ENCODE assay signal across 26 cellular contexts in the genomic region with DNA sequence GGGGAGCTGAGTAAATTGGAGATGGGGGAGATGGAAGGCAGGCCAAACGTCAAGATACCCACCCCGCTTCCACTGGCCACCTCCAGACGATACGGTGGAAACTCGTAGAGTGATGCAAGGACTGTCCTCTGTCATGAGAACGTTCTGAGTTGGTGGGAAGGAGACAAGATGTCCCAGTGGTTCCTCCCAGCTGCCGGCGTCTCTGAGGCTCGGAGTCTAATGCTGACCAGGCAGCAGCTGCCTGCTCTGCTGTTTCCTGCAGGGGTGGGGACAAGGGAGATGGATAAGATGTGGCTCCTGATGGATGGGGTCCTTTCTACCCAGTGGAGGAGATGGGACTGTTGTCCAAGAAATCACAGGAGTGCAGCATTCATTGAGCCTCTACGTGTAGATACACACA. TPM values are rescaled to one million over a fixed set of nuclear protein-coding genes. Genes with fewer than 3 reads are reported as not detected.
"Had no signal": no experiment of that assay in that cellular context is flagged by ENCODE, and none has a peak within 500 bp of the region (broad histone marks: within the 10 kb centered on the region; RNA-seq: fewer than 3 reads in every experiment).

No MANE protein-coding gene starts in this region.

- H3K4me1 ChIP-seq: ascending aorta, breast epithelium had no signal

- DNase-seq: activated CD4-positive, alpha-beta T cell treated with anti-CD3 and anti-CD28 coated beads for 36 hours; activated CD4-positive, alpha-beta T cell treated with anti-CD3 and anti-CD28 coated beads, Interleukin-2, amount 10 ng/mL, durations not matched to agents 7 days and 5 days; activated CD4-positive, alpha-beta T cell treated with anti-CD3 and anti-CD28 coated beads, Interleukin-2, amount 50 U/mL, for 48 hours; activated CD8-positive, alpha-beta T cell treated with anti-CD3 and anti-CD28 coated beads, Interleukin-2, amount 10 ng/mL, durations not matched to agents 7 days and 5 days; activated gamma-delta T cell; activated naive CD4-positive, alpha-beta T cell treated with Interleukin-2 at 50 U/mL for 16 hours; activated naive CD8-positive, alpha-beta T cell treated with anti-CD3 and anti-CD28 coated beads, Interleukin-2, amount 10 ng/mL, durations not matched to agents 7 days and 5 days; activated T-cell treated with anti-CD3 and anti-CD28 coated beads, Interleukin-2, amount 50 U/mL, for 24 hours; amygdala; NCI-H1092 treated with DMSO at 0.1 percent for 48 hours; NCI-H1417; NCI-H146; NCI-H187; NCI-H2029 treated with DMSO at 0.1 percent for 48 hours; NCI-H2107; NCI-H2171; NCI-H69; PC-9; SIG-M5; T1000 had no signal

- H3K27me3 ChIP-seq: ascending aorta, breast epithelium had no signal

- H3K9me3 ChIP-seq: ascending aorta, breast epithelium had no signal

- FAIRE-seq: K562, RCC 7860 had no signal

- H3K27ac ChIP-seq: ascending aorta, breast epithelium, PC-9, RWPE1 had no signal

- H2AFZ ChIP-seq: PC-9 had no signal

- H3K4me2 ChIP-seq: PC-9 had no signal

- H3K36me3 ChIP-seq: ascending aorta, breast epithelium had no signal

- H3K4me3 ChIP-seq: ascending aorta, breast epithelium, K562, PC-9 had no signal

RNA-seq across cellular contexts. Expression of a gene that starts 28.2 kb away (rescaled TPM):
- total RNA-seq: activated naive CD8-positive, alpha-beta T cell treated with anti-CD3 and anti-CD28 coated beads, Interleukin-2, amount 10 ng/mL, durations not matched to agents 7 days and 5 days; ascending aorta; OCI-LY7 had no signal

RNA-seq across cellular contexts. Expression of a gene that starts 48.7 kb away (rescaled TPM):
- total RNA-seq: ascending aorta had no signal
